9 cellular contexts compared by ENCODE assay signal in genomic region chr12:58920102-58920955, GRCh38. TPM values are rescaled to one million over a fixed set of nuclear protein-coding genes. Genes with fewer than 3 reads are reported as not detected.
DNase-seq lines count a peak whose midpoint lies in the region; ATAC-seq, FAIRE-seq and TF ChIP-seq lines count a peak whose summit lies in the region.
"Had no signal": no experiment of that assay in that cellular context is flagged by ENCODE, and none has a peak within 500 bp of the region (broad histone marks: within the 10 kb centered on the region; RNA-seq: fewer than 3 reads in every experiment).

Gene LRIG3 (minus strand): TSS chr12:58920504. CDS start chr12:58920235, 269 bp downstream.

- H3F3A ChIP-seq in PC-3 (ENCODE audit: low read length, unreplicated experiment) = no peaks in the 10 kb centered on the region

- FAIRE-seq in bronchial epithelial cell (lab: Jason Lieb, UNC) = no peak

- WGBS in sigmoid colon, 2 donors = 1% methylated on average over 80 of the region's 80 CpGs

- BruUV-seq in PC-3 (replicated peaks; lab: Mats Ljungman, UMichigan) = no TSS peak

- TF ChIP-seq POLR2A in sigmoid colon (IDR thresholded peaks at IDR 0.05) = peak; percentile 2 to 23

- peaks cover 46% of the 10 kb centered on the region for H3K79me2 ChIP-seq in PC-3 (ENCODE audit: low read length)

- no peaks in the 10 kb centered on the region for H3K9me3 ChIP-seq in PC-3 (ENCODE audit: low read length)
- no peaks in the 10 kb centered on the region for H3K9me3 ChIP-seq in iPS-18c (ENCODE audit: control insufficient read depth, insufficient read depth, low read length)
- no peaks in the 10 kb centered on the region for H3K9me3 ChIP-seq in sigmoid colon

- DNase-seq in DMS79 treated with DMSO at 0.1 percent for 48 hours (lab: John Stamatoyannopoulos, UW) (peak; percentile 8), GM20000 (ENCODE audit: low spot score) (peak; percentile 85), PC-3 (peak; percentile 88), bronchial epithelial cell (ENCODE audit: low read depth) (peak; percentile 64), sigmoid colon (peak; percentile 96)
- DNase-seq in activated CD4-positive, CD25-positive, alpha-beta regulatory T cell treated with anti-CD3 and anti-CD28 coated beads, Interleukin-2, amount 50 U/mL, for 72 hours = no peak

- H3K4me1 ChIP-seq in PC-3 (ENCODE audit: insufficient read depth, low read length) (peaks cover 40% of the 10 kb centered on the region), sigmoid colon (peaks cover 0 to 23% (median 17%) of the 10 kb centered on the region in 4 donors)

- H4K20me1 ChIP-seq in PC-3 (ENCODE audit: low read length) = no peaks in the 10 kb centered on the region

- ATAC-seq in HG03521 (IDR thresholded peaks at IDR 0.05; ENCODE audit: unreplicated experiment) (peak; percentile 94), PC-3 (peak; percentile 79)

- H3K27ac ChIP-seq in PC-3 (ENCODE audit: low read length) = peak within 1 kb of the TSS; percentile 69
- H3K27ac ChIP-seq in sigmoid colon = peak within 1 kb of the TSS; percentile 90 to 98 (median 96)

- H3K9me2 ChIP-seq in PC-3 (replicated peaks; ENCODE audit: low read length) = no peaks in the 10 kb centered on the region

- H3K4me2 ChIP-seq in PC-3 (ENCODE audit: low read length) = peak within 1 kb of the TSS; percentile 78

- no peak for TF ChIP-seq CTCF in GM20000 (IDR thresholded peaks at IDR 0.05; ENCODE audit: extremely low read depth, missing control alignments)
- no peak for TF ChIP-seq CTCF in PC-3 (conservative IDR thresholded peaks at IDR 0.05; ENCODE audit: low read depth, low read length)
- TF ChIP-seq CTCF in bronchial epithelial cell (IDR thresholded peaks at IDR 0.05; ENCODE audit: insufficient read depth, low read length, severe bottlenecking) = peak; percentile 13
- no peak for TF ChIP-seq CTCF in sigmoid colon (IDR thresholded peaks at IDR 0.05)

- intact Hi-C loops in PC-3 (cut with micrococcal nuclease) = no loop called here
- intact Hi-C loops in sigmoid colon (cut with DNase I) = no loop called here

- H3K9ac ChIP-seq in PC-3 (ENCODE audit: low read length) = peak within 1 kb of the TSS; percentile 77

- H3K4me3 ChIP-seq in PC-3 (ENCODE audit: low read length) (peak within 1 kb of the TSS; percentile 97), bronchial epithelial cell (ENCODE audit: low read depth, low read length) (peak within 1 kb of the TSS; percentile 87), iPS-18c (ENCODE audit: insufficient read depth, low read depth, low read length) (peak within 1 kb of the TSS; percentile 73), sigmoid colon (peak within 1 kb of the TSS; percentile 74 to 92 (median 86))

- no peaks in the 10 kb centered on the region for H3K27me3 ChIP-seq in PC-3 (ENCODE audit: low read length)
- no peaks in the 10 kb centered on the region for H3K27me3 ChIP-seq in bronchial epithelial cell (ENCODE audit: control insufficient read depth, insufficient read depth, low read length)
- H3K27me3 ChIP-seq in sigmoid colon = no peaks in the 10 kb centered on the region

- H3K36me3 ChIP-seq in PC-3 (ENCODE audit: low read depth, low read length) (no peaks in the 10 kb centered on the region), bronchial epithelial cell (ENCODE audit: control insufficient read depth, insufficient read depth, low read length) (no peaks in the 10 kb centered on the region), sigmoid colon (no peaks in the 10 kb centered on the region)

- peak within 1 kb of the TSS; percentile 93 for H2AFZ ChIP-seq in PC-3 (ENCODE audit: low read length)

- CTCF ChIA-PET in PC-3 (lab: Charles Lee) = interaction anchor here (0.6 to 1.1 kb wide), 3 partner anchors 58 to 1004 kb away, joined by 3 read pairs; no protein-coding TSS in a partner anchor

- peak in 2 of 4 donors; percentile 6 to 50 for TF ChIP-seq EP300 in sigmoid colon (IDR thresholded peaks at IDR 0.05)

- POLR2A ChIA-PET in PC-3 (lab: Charles Lee; ENCODE audit: unreplicated experiment) = interaction anchor here (0.6 kb wide), 2 partner anchors 9 to 144 kb away, joined by 3 read pairs; no protein-coding TSS in a partner anchor

RNA-seq across cellular contexts. Expression of gene LRIG3, which starts in this region (rescaled TPM):
- total RNA-seq in PC-3 (2014; rRNA removed) (8.6 and 10.8 TPM in 2 replicates), bronchial epithelial cell (30.6 and 44.5 TPM in 2 replicates), sigmoid colon (100 to 1,000 TPM in 1 of 4 donors, 10 to 100 TPM in 3; 58.1 to 186 (median 64.2) TPM)
- polyA plus RNA-seq in sigmoid colon = 10 to 100 TPM in 1 of 3 donors, 1 to 10 TPM in 2; 2.8 to 26.1 (median 6.6) TPM
- total RNA-seq: activated naive CD4-positive, alpha-beta T cell treated with anti-CD3 and anti-CD28 coated beads, Interleukin-2, amount 50 U/mL, for 72 hours had no signal
